In the genomic region with DNA sequence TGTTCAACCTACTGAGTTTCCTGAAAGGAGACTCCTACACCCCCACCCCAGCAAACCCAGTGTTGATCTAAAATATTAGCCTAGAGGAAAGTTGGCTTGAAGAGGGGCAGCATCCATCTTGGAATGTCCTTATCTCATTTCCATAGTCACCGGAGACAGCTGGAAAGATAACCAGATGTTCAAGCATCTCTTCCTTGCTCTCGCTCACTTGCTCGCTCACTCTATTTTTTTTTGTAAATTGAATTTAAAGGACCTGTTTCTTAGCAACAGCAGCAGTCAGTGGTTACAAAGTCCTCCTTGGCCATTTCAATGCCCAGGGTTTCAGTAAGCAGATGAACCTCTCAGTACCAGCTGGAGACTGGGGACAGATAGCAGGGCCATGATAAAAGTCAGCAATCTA, we compare ENCODE assay signal across 15 cellular contexts.
DNase-seq lines count a peak whose midpoint lies in the region; ATAC-seq and TF ChIP-seq lines count a peak whose summit lies in the region.
"Had no signal": no experiment of that assay in that cellular context is flagged by ENCODE, and none has a peak within 500 bp of the region (broad histone marks: within the 10 kb centered on the region; RNA-seq: fewer than 3 reads in every experiment).

No MANE protein-coding gene starts in this region.

- H2BK120ac ChIP-seq in mesenchymal stem cell (ENCODE audit: low read depth, low read length): no peak overlapping the region

- TF ChIP-seq CTCF in Caco-2 (IDR thresholded peaks at IDR 0.05; ENCODE audit: insufficient read depth in 1 of 2, low read depth in 1 of 2, low read length in 1 of 2, severe bottlenecking in 1 of 2, unreplicated experiment in 1 of 2) (no peak), hepatocyte (IDR thresholded peaks at IDR 0.05; ENCODE audit: poor library complexity) (no peak), mesothelial cell of epicardium (IDR thresholded peaks at IDR 0.05; ENCODE audit: unreplicated experiment) (no peak), breast epithelium (IDR thresholded peaks at IDR 0.05) (no peak)

- H3K27ac ChIP-seq in hepatocyte (peak overlapping the region; percentile 5), mesenchymal stem cell (ENCODE audit: low read length, poor library complexity, severe bottlenecking) (no peak overlapping the region), breast epithelium (no peak overlapping the region)

- H3K79me1 ChIP-seq in mesenchymal stem cell (replicated peaks; ENCODE audit: low read length, poor library complexity, severe bottlenecking): no peaks in the 10 kb centered on the region

- no peaks in the 10 kb centered on the region for H3K79me2 ChIP-seq in hepatocyte

- H3K36me3 ChIP-seq in Caco-2 (ENCODE audit: control insufficient read depth, insufficient read depth, low read length) (no peaks in the 10 kb centered on the region), hepatocyte (replicated peaks; ENCODE audit: insufficient read depth, low read depth) (no peaks in the 10 kb centered on the region), mesenchymal stem cell (ENCODE audit: control insufficient read depth in 1 of 2, insufficient read depth in 2 of 2, low read depth in 1 of 2, low read length in 2 of 2) (no peaks in the 10 kb centered on the region), breast epithelium (no peaks in the 10 kb centered on the region)

- H2BK15ac ChIP-seq in mesenchymal stem cell (ENCODE audit: low read depth, poor library complexity, severe bottlenecking): no peak overlapping the region

- H3K4me3 Mint-ChIP-seq in Caco-2 (ENCODE audit: unreplicated experiment) (peak overlapping the region; percentile 27), mesothelial cell of epicardium (no peak overlapping the region)
- no peak overlapping the region for H3K4me3 Mint-ChIP-seq in activated T-helper 17 cell treated with anti-CD3 and anti-CD28 coated beads, Interleukin-2, amount 50 U/mL, for 72 hours
- H3K4me3 Mint-ChIP-seq: B cell; CD4-positive, alpha-beta T cell; H9 had no signal

- H3K4me2 ChIP-seq in hepatocyte: no peak overlapping the region
- no peak overlapping the region for H3K4me2 ChIP-seq in mesenchymal stem cell (ENCODE audit: low read length, poor library complexity, severe bottlenecking)

- H2BK5ac ChIP-seq in mesenchymal stem cell (ENCODE audit: low read depth, low read length, poor library complexity, severe bottlenecking): no peak overlapping the region

- H2AFZ ChIP-seq in hepatocyte: no peak overlapping the region
- no peak overlapping the region for H2AFZ ChIP-seq in mesenchymal stem cell (ENCODE audit: low read depth, low read length)

- no peaks in the 10 kb centered on the region; the same call in 1 of the 2 replicates for H3K9me3 ChIP-seq in Caco-2
- H3K9me3 ChIP-seq in hepatocyte (ENCODE audit: low read depth): no peaks in the 10 kb centered on the region
- H3K9me3 ChIP-seq in mesenchymal stem cell (ENCODE audit: control insufficient read depth, low read length): no peaks in the 10 kb centered on the region
- H3K9me3 ChIP-seq in breast epithelium: no peaks in the 10 kb centered on the region

- no peak overlapping the region for H3K14ac ChIP-seq in mesenchymal stem cell (ENCODE audit: low read length in 2 of 2)

- no peak overlapping the region for H3K23ac ChIP-seq in mesenchymal stem cell (ENCODE audit: low read length in 2 of 2)

- H3K36me3 Mint-ChIP-seq in Caco-2 (ENCODE audit: insufficient read depth, unreplicated experiment): no peaks in the 10 kb centered on the region
- H3K36me3 Mint-ChIP-seq in mesothelial cell of epicardium: no peaks in the 10 kb centered on the region
- H3K36me3 Mint-ChIP-seq in activated T-helper 17 cell treated with anti-CD3 and anti-CD28 coated beads, Interleukin-2, amount 50 U/mL, for 72 hours (ENCODE audit: low read depth): no peaks in the 10 kb centered on the region

- H3K9ac ChIP-seq in mesenchymal stem cell (ENCODE audit: low read length): no peak overlapping the region

- H3K9me3 Mint-ChIP-seq in Caco-2 (ENCODE audit: unreplicated experiment) (no peaks in the 10 kb centered on the region), mesothelial cell of epicardium (peaks cover 9% of the 10 kb centered on the region)
- no peaks in the 10 kb centered on the region for H3K9me3 Mint-ChIP-seq in activated T-helper 17 cell treated with anti-CD3 and anti-CD28 coated beads, Interleukin-2, amount 50 U/mL, for 72 hours
- H3K9me3 Mint-ChIP-seq: CD4-positive, alpha-beta T cell; H9 had no signal

- H3K4me3 ChIP-seq in Caco-2 (ENCODE audit: low read depth, low read length): no peak overlapping the region
- H3K4me3 ChIP-seq in hepatocyte: no peak overlapping the region
- no peak overlapping the region for H3K4me3 ChIP-seq in mesenchymal stem cell (ENCODE audit: insufficient read depth in 1 of 2, low read depth in 1 of 2, low read length in 2 of 2)
- no peak overlapping the region for H3K4me3 ChIP-seq in breast epithelium

- peak overlapping the region; percentile 74 for H3K27ac Mint-ChIP-seq in Caco-2 (ENCODE audit: unreplicated experiment)
- peak overlapping the region; percentile 81 for H3K27ac Mint-ChIP-seq in mesothelial cell of epicardium
- no peak overlapping the region for H3K27ac Mint-ChIP-seq in activated T-helper 17 cell treated with anti-CD3 and anti-CD28 coated beads, Interleukin-2, amount 50 U/mL, for 72 hours
- H3K27ac Mint-ChIP-seq: B cell; CD4-positive, alpha-beta T cell; H9 had no signal

- no peak for ATAC-seq in SK-N-SH treated with all-trans-retinoic acid at 6 μM for 48 hours
- no peak for ATAC-seq in activated T-helper 17 cell treated with anti-CD3 and anti-CD28 coated beads, Interleukin-2, amount 50 U/mL, for 72 hours (replicated peaks)

- no peaks in the 10 kb centered on the region; the same call in 1 of the 2 replicates for H3K27me3 ChIP-seq in Caco-2 (replicated peaks; ENCODE audit: control insufficient read depth, insufficient read depth, low read length)
- H3K27me3 ChIP-seq in hepatocyte: no peaks in the 10 kb centered on the region
- H3K27me3 ChIP-seq in mesenchymal stem cell (ENCODE audit: control insufficient read depth in 1 of 2, insufficient read depth in 1 of 2, low read length in 2 of 2): peaks cover 0 to 47% of the 10 kb centered on the region in 2 experiments
- no peaks in the 10 kb centered on the region for H3K27me3 ChIP-seq in breast epithelium

- no TSS peak for BruUV-seq in Caco-2 (replicated peaks; lab: Mats Ljungman, UMichigan)

- 60% methylated on average over 3 of the region's 3 CpGs for WGBS in hepatocyte (ENCODE audit: low lambda C conversion rate, missing lambda C conversion rate)
- 93% methylated on average over 3 of the region's 3 CpGs for WGBS in mesenchymal stem cell

- H2BK12ac ChIP-seq in mesenchymal stem cell (ENCODE audit: low read length in 2 of 2): no peak overlapping the region

- H3K27me3 Mint-ChIP-seq in Caco-2 (ENCODE audit: insufficient read depth, unreplicated experiment): no peaks in the 10 kb centered on the region
- H3K27me3 Mint-ChIP-seq in mesothelial cell of epicardium (ENCODE audit: low read depth): no peaks in the 10 kb centered on the region
- peaks cover 7% of the 10 kb centered on the region for H3K27me3 Mint-ChIP-seq in activated T-helper 17 cell treated with anti-CD3 and anti-CD28 coated beads, Interleukin-2, amount 50 U/mL, for 72 hours

- no peak overlapping the region for H4K8ac ChIP-seq in mesenchymal stem cell (ENCODE audit: low read length)

- CTCF ChIA-PET in Caco-2 (lab: Charles Lee): no interaction called here

- no peak overlapping the region for H3K18ac ChIP-seq in mesenchymal stem cell (ENCODE audit: low read depth in 1 of 2, low read length in 2 of 2)

- H2AK5ac ChIP-seq in mesenchymal stem cell (ENCODE audit: low read length, severe bottlenecking): no peak overlapping the region

- intact Hi-C loops in Caco-2 (cut with micrococcal nuclease; ENCODE audit: unreplicated experiment): no loop called here
- intact Hi-C loops in breast epithelium (cut with DNase I; ENCODE audit: low total_unique reads): no loop called here

- no peaks in the 10 kb centered on the region for H4K20me1 ChIP-seq in hepatocyte (ENCODE audit: insufficient read depth, poor library complexity, severe bottlenecking)

- TF ChIP-seq POLR2A in breast epithelium (IDR thresholded peaks at IDR 0.05): no peak

- H3K4me1 Mint-ChIP-seq in Caco-2 (ENCODE audit: low read depth, unreplicated experiment) (peaks cover 13% of the 10 kb centered on the region), mesothelial cell of epicardium (peaks cover 21% of the 10 kb centered on the region)
- no peaks in the 10 kb centered on the region for H3K4me1 Mint-ChIP-seq in activated T-helper 17 cell treated with anti-CD3 and anti-CD28 coated beads, Interleukin-2, amount 50 U/mL, for 72 hours
- H3K4me1 Mint-ChIP-seq: B cell, H9 had no signal

- no peaks in the 10 kb centered on the region for H3K9me2 ChIP-seq in hepatocyte (replicated peaks; ENCODE audit: insufficient read depth)

- H3K4ac ChIP-seq in mesenchymal stem cell (ENCODE audit: low read depth in 1 of 2, low read length in 2 of 2): no peak overlapping the region

- DNase-seq in Caco-2 (no peak), hepatocyte (ENCODE audit: low spot score) (peak; percentile 15), mesothelial cell of epicardium (ENCODE audit: low spot score in 2 of 2, unreplicated experiment in 2 of 2) (no peak), mesenchymal stem cell (no peak), NCI-H510A (lab: John Stamatoyannopoulos, UW) (no peak), breast epithelium (ENCODE audit: low spot score in 2 of 2) (no peak)
- DNase-seq: C1 segment of cervical spinal cord; CD4-positive, alpha-beta T cell; DND-41; GDM1; GOT3; H9 had no signal

- POLR2A ChIA-PET in Caco-2 (lab: Charles Lee): no interaction called here

- peaks cover 24% of the 10 kb centered on the region for H3K4me1 ChIP-seq in Caco-2
- no peaks in the 10 kb centered on the region for H3K4me1 ChIP-seq in hepatocyte (ENCODE audit: insufficient read depth)
- H3K4me1 ChIP-seq in mesenchymal stem cell (ENCODE audit: control insufficient read depth, insufficient read depth, low read depth, low read length): peaks cover 3% of the 10 kb centered on the region
- no peaks in the 10 kb centered on the region for H3K4me1 ChIP-seq in breast epithelium

- no peak overlapping the region for H4K91ac ChIP-seq in mesenchymal stem cell (ENCODE audit: low read length)

TF ChIP-seq in SK-N-SH treated with all-trans-retinoic acid at 6 μM for 48 hours, 23 proteins besides CTCF, POLR2A, EP300 and RAD21:
- TF ChIP-seq OSR1 (CRISPR knock-in tag; IDR thresholded peaks at IDR 0.05) (no peak), TCF4 (CRISPR knock-in tag; IDR thresholded peaks at IDR 0.05; ENCODE audit: borderline replicate concordance) (peak; percentile 51; the same call in 1 of the 2 replicates)
